ENCODE assay signal across 8 cellular contexts in genomic region chr9:114339130-114339908, GRCh38. TPM values are rescaled to one million over a fixed set of nuclear protein-coding genes. Genes with fewer than 3 reads are reported as not detected.
DNase-seq lines count a peak whose midpoint lies in the region; ATAC-seq and TF ChIP-seq lines count a peak whose summit lies in the region.

No MANE protein-coding gene starts in this region.

- TF ChIP-seq CTCF in GM12865 (IDR thresholded peaks at IDR 0.05; ENCODE audit: insufficient read depth, low read depth, low read length, missing control alignments) (peak; percentile 89), heart left ventricle (IDR thresholded peaks at IDR 0.05) (peak; percentile 53 to 75 (median 66)), gastrocnemius medialis (IDR thresholded peaks at IDR 0.05 in 4 of 5, conservative IDR thresholded peaks at IDR 0.05 in 1 of 5) (peak; percentile 15 to 61 (median 48))

- H3K27ac ChIP-seq in SJCRH30 (no peak overlapping the region), heart left ventricle (no peak overlapping the region), gastrocnemius medialis (no peak overlapping the region)

- ATAC-seq in HG02759 (IDR thresholded peaks at IDR 0.05; ENCODE audit: unreplicated experiment) (peak; percentile 52), heart left ventricle (peak in 3 of 4 donors; percentile 54 to 59 (median 58)), gastrocnemius medialis (no peak), GM21619 (IDR thresholded peaks at IDR 0.05; ENCODE audit: unreplicated experiment) (no peak)

- H3K36me3 ChIP-seq in SJCRH30 (no peaks in the 10 kb centered on the region), heart left ventricle (peaks cover 0 to 90% (median 73%) of the 10 kb centered on the region in 9 donors), gastrocnemius medialis (no peaks in the 10 kb centered on the region)

- no peaks in the 10 kb centered on the region for H3K4me1 ChIP-seq in SJCRH30
- peaks cover 0 to 8% (median 0%) of the 10 kb centered on the region in 12 donors for H3K4me1 ChIP-seq in heart left ventricle
- no peaks in the 10 kb centered on the region for H3K4me1 ChIP-seq in gastrocnemius medialis

- TF ChIP-seq POLR2A in heart left ventricle (IDR thresholded peaks at IDR 0.05) (no peak), gastrocnemius medialis (IDR thresholded peaks at IDR 0.05) (no peak)

- WGBS in heart left ventricle, 4 donors = 83 to 86% (median 85%) methylated on average over 15 to 16 of the region's 16 CpGs

- H3K27me3 ChIP-seq in SJCRH30 = no peaks in the 10 kb centered on the region
- no peaks in the 10 kb centered on the region for H3K27me3 ChIP-seq in heart left ventricle
- no peaks in the 10 kb centered on the region for H3K27me3 ChIP-seq in gastrocnemius medialis

- H3K9me3 ChIP-seq in SJCRH30 (replicated peaks) (no peaks in the 10 kb centered on the region), heart left ventricle (no peaks in the 10 kb centered on the region), gastrocnemius medialis (no peaks in the 10 kb centered on the region)

- DNase-seq in GM12865 (ENCODE audit: low read depth) (peak; percentile 71), SJCRH30 (peak; percentile 59 to 78), heart left ventricle (peak in 3 of 5 donors; percentile 29 to 72 (median 55)), gastrocnemius medialis (no peak), NCI-H1436 (lab: John Stamatoyannopoulos, UW) (no peak)
- DNase-seq in activated naive CD4-positive, alpha-beta T cell (lab: John Stamatoyannopoulos, UW) = peak; percentile 19 to 27 (median 26)

- intact Hi-C loops in heart left ventricle (cut with DNase I) (no loop called here), gastrocnemius medialis (cut with DNase I; ENCODE audit: low total_unique reads) (no loop called here)

- in situ Hi-C loops in gastrocnemius medialis (cut with MboI; ENCODE audit: low sequenced_read_pairs in 4 of 4) = no loop called here

- H3K4me3 ChIP-seq in GM12865 (ENCODE audit: low read depth, low read length) = no peak overlapping the region
- no peak overlapping the region for H3K4me3 ChIP-seq in SJCRH30
- no peak overlapping the region for H3K4me3 ChIP-seq in heart left ventricle
- H3K4me3 ChIP-seq in gastrocnemius medialis = no peak overlapping the region

RNA-seq across cellular contexts. Expression of gene ORM2, which starts 9.7 kb away (rescaled TPM):
- not detected in 2 replicates for total RNA-seq in SJCRH30 (2014; rRNA removed; shearing (Covaris generic))
- total RNA-seq in heart left ventricle (not detected), gastrocnemius medialis (10 to 100 TPM in 1 of 4 donors, 1 to 10 TPM in 1, not detected in 2; 6.3 to 15.6 TPM)
- under 1 TPM in 1 of 2 donors, not detected in 1; 0.14 TPM for polyA plus RNA-seq in heart left ventricle

RNA-seq across cellular contexts. Expression of gene ORM1, which starts 16.4 kb away (rescaled TPM):
- total RNA-seq in SJCRH30 (2014; rRNA removed; shearing (Covaris generic)) = not detected in 2 replicates
- total RNA-seq in heart left ventricle (under 1 TPM in 2 of 9 donors, not detected in 7; 0.51 to 0.80 TPM), gastrocnemius medialis (10 to 100 TPM in 2 of 4 donors, not detected in 2; 33.5 to 92.8 TPM)
- under 1 TPM in 1 of 2 donors, not detected in 1; 1.00 TPM for polyA plus RNA-seq in heart left ventricle

RNA-seq across cellular contexts. Expression of gene AKNA, which starts 48.5 kb away (rescaled TPM):
- 2.0 and 3.1 TPM in 2 replicates for total RNA-seq in SJCRH30 (2014; rRNA removed; shearing (Covaris generic))
- 10 to 100 TPM in 2 of 9 donors, 1 to 10 TPM in 7; 2.5 to 30.8 (median 4.3) TPM for total RNA-seq in heart left ventricle
- polyA plus RNA-seq in heart left ventricle = 1 to 10 TPM; 4.4 to 4.6 TPM
- total RNA-seq in gastrocnemius medialis = 1 to 10 TPM; 2.8 to 5.7 (median 3.8) TPM

Comparison
In these comparisons a context has a peak if more than half of its experiments do, and no peak if none do; other contexts are left out.
1. DNase-seq: peak in GM12865 (single experiment), SJCRH30 (2 of 2), activated naive CD4-positive, alpha-beta T cell (4 of 4) and heart left ventricle (3 of 5); none in gastrocnemius medialis (0 of 2) and NCI-H1436 (single experiment).
2. ATAC-seq: peak in HG02759 (single experiment) and heart left ventricle (3 of 4); none in gastrocnemius medialis (0 of 2) and GM21619 (single experiment).
3. Peak in every context shown above with its lines, with median percentiles within 50 percentile points of each other: CTCF ChIP-seq.